28 cellular contexts compared by ENCODE assay signal in the genomic region with DNA sequence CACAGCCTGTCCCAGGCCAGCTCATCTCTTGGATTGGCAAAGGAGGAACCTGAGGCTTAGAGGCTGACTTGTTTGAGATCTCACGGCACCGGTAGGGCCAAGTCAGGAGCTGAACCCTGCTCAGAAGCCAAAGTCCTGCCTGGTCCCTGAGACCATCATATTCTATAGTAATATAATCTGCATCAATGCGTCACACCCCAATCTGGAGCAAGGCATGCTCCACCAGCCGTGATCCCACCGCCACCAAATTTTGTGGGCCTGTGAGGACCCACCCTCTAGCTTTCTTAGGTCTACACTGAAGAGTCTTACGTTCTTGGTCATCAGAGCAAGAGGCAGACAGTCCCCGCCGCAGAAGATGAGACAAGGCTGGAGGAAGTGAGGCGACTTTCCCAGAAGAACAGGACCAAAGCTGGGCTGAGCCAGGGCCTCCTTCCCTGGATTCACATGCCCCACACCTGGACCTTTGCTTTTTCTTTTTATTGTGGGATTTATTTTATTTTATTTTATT. TPM values are rescaled to one million over a fixed set of nuclear protein-coding genes. Genes with fewer than 3 reads are reported as not detected.
"Had no signal": no experiment of that assay in that cellular context is flagged by ENCODE, and none has a peak within 500 bp of the region (broad histone marks: within the 10 kb centered on the region; RNA-seq: fewer than 3 reads in every experiment).

No MANE protein-coding gene starts in this region.

- H3K9me3 ChIP-seq: gastrocnemius medialis had no signal

- DNase-seq: activated CD4-positive, alpha-beta memory T cell treated with anti-CD3 and anti-CD28 coated beads for 36 hours; activated CD4-positive, alpha-beta T cell treated with anti-CD3 and anti-CD28 coated beads, Interleukin-2, amount 10 ng/mL, durations not matched to agents 24 days and 14 days; activated CD4-positive, CD25-positive, alpha-beta regulatory T cell treated with anti-CD3 and anti-CD28 coated beads, Interleukin-2, amount 50 U/mL, for 72 hours; activated T-cell treated with anti-CD3 and anti-CD28 coated beads, Interleukin-2, amount 50 U/mL, for 4 hours; anterior cingulate cortex; effector CD8-positive, alpha-beta T cell; gastrocnemius medialis; glutamatergic neuron; left cardiac atrium; naive thymus-derived CD8-positive, alpha-beta T cell; occipital lobe; stimulated activated CD4-positive, alpha-beta T cell treated with anti-CD3 and anti-CD28 coated beads, Interleukin-12 subunit alpha, Interleukin-12 subunit beta, amount 100 ng/mL, for 4 hours; stimulated activated CD4-positive, alpha-beta T cell treated with anti-CD3 and anti-CD28 coated beads, Interleukin-4, amount 100 ng/mL, for 24 hours; stimulated activated naive CD8-positive, alpha-beta T cell treated with anti-CD3 and anti-CD28 coated beads, Interleukin-15, amount 100 ng/mL, for 72 hours; substantia nigra; T1000 had no signal

- H3K4me3 ChIP-seq: gastrocnemius medialis, SK-N-MC had no signal

- H3K36me3 ChIP-seq: gastrocnemius medialis had no signal

- H3K27ac ChIP-seq: gastrocnemius medialis, SK-N-MC had no signal

RNA-seq across cellular contexts. Expression of gene SULT1A2, which starts 10.3 kb away (rescaled TPM):
- total RNA-seq: activated T-cell treated with anti-CD3 and anti-CD28 coated beads, Interleukin-2, amount 50 U/mL, for 4 hours; bronchial epithelial cell; dermis microvascular lymphatic vessel endothelial cell; lower leg skin; neural crest cell; occipital lobe had no signal
- polyA plus RNA-seq: keratinocyte; naive thymus-derived CD8-positive, alpha-beta T cell had no signal

RNA-seq across cellular contexts. Expression of gene NPIPB8, which starts 30.7 kb away (rescaled TPM):
- total RNA-seq: bronchial epithelial cell, epithelial cell of proximal tubule, lower leg skin, neural crest cell, occipital lobe, pulmonary artery endothelial cell, skeletal muscle tissue had no signal
- polyA plus RNA-seq: adipose tissue, right cardiac atrium, thymus had no signal
